Comparison of ENCODE assay signal across 23 cellular contexts in genomic region chr22:26923498-26923897, GRCh38.
"Had no signal": no experiment of that assay in that cellular context is flagged by ENCODE, and none has a peak within 500 bp of the region (broad histone marks: within the 10 kb centered on the region; RNA-seq: fewer than 3 reads in every experiment).

No MANE protein-coding gene starts in this region.

- H3K36me3 Mint-ChIP-seq: activated CD8-positive, alpha-beta memory T cell treated with anti-CD3 and anti-CD28 coated beads, Interleukin-2, amount 10 ng/mL, durations not matched to agents 7 days and 5 days; activated naive CD4-positive, alpha-beta T cell treated with anti-CD3 and anti-CD28 coated beads, Interleukin-2, amount 50 U/mL, for 24 hours had no signal

- H3K4me1 ChIP-seq: breast epithelium, Peyer's patch, SJSA1 had no signal

- H3K27ac Mint-ChIP-seq: activated CD8-positive, alpha-beta memory T cell treated with anti-CD3 and anti-CD28 coated beads, Interleukin-2, amount 10 ng/mL, durations not matched to agents 7 days and 5 days; activated naive CD4-positive, alpha-beta T cell treated with anti-CD3 and anti-CD28 coated beads, Interleukin-2, amount 50 U/mL, for 24 hours; activated T-cell treated with anti-CD3 and anti-CD28 coated beads, Interleukin-2, amount 50 U/mL, for 24 hours; activated T-helper 1 cell treated with anti-CD3 and anti-CD28 coated beads, Interleukin-12 subunit alpha, Interleukin-12 subunit beta, Interleukin-2, Interleukin-4 antibody, amounts not matched to agents 30 ng/mL and 10 ng/mL and 1 ng/mL, durations not matched to agents 14 hours and 24 hours and 36 hours; T-helper 1 cell treated with Interleukin-12 subunit alpha and Interleukin-12 subunit beta and Interleukin-4 antibody, amounts not matched to agents 30 μg/mL and 1 μg/mL, for 36 hours had no signal

- H3K4me1 Mint-ChIP-seq: activated CD8-positive, alpha-beta memory T cell treated with anti-CD3 and anti-CD28 coated beads, Interleukin-2, amount 10 ng/mL, durations not matched to agents 7 days and 5 days; activated naive CD4-positive, alpha-beta T cell treated with anti-CD3 and anti-CD28 coated beads, Interleukin-2, amount 50 U/mL, for 24 hours had no signal

- H3K4me3 Mint-ChIP-seq: activated CD8-positive, alpha-beta memory T cell treated with anti-CD3 and anti-CD28 coated beads, Interleukin-2, amount 10 ng/mL, durations not matched to agents 7 days and 5 days; activated naive CD4-positive, alpha-beta T cell treated with anti-CD3 and anti-CD28 coated beads, Interleukin-2, amount 50 U/mL, for 24 hours; activated T-cell treated with anti-CD3 and anti-CD28 coated beads, Interleukin-2, amount 50 U/mL, for 24 hours; activated T-helper 1 cell treated with anti-CD3 and anti-CD28 coated beads, Interleukin-12 subunit alpha, Interleukin-12 subunit beta, Interleukin-2, Interleukin-4 antibody, amounts not matched to agents 30 ng/mL and 10 ng/mL and 1 ng/mL, durations not matched to agents 14 hours and 24 hours and 36 hours; T-helper 1 cell treated with Interleukin-12 subunit alpha and Interleukin-12 subunit beta and Interleukin-4 antibody, amounts not matched to agents 30 μg/mL and 1 μg/mL, for 36 hours had no signal

- H3K4me3 ChIP-seq: breast epithelium, Peyer's patch, SJSA1 had no signal

- DNase-seq: activated CD4-positive, alpha-beta T cell treated with anti-CD3 and anti-CD28 coated beads, Interleukin-2, amount 50 U/mL, for 4 hours; activated CD4-positive, CD25-positive, alpha-beta regulatory T cell treated with anti-CD3 and anti-CD28 coated beads, Interleukin-2, amount 50 U/mL, for 72 hours; activated CD8-positive, alpha-beta memory T cell treated with anti-CD3 and anti-CD28 coated beads, Interleukin-2, amount 10 ng/mL, durations not matched to agents 7 days and 5 days; activated effector memory CD4-positive, alpha-beta T cell treated with Interleukin-2 at 50 U/mL for 16 hours; activated naive CD4-positive, alpha-beta T cell; activated T-cell treated with anti-CD3 and anti-CD28 coated beads, Interleukin-2, amount 50 U/mL, for 24 hours; aorta; caudate nucleus; KG1; NCI-H1048; NCI-H1417 treated with DMSO at 0.1 percent for 48 hours; NCI-H1694; NCI-H2029; NCI-H2107; NCI-H510A treated with DMSO at 0.1 percent for 48 hours; NCI-H748 treated with DMSO at 0.1 percent for 48 hours; Peyer's patch; SHP77 had no signal

- H3K27me3 ChIP-seq: breast epithelium, Peyer's patch had no signal

- H3K9me3 Mint-ChIP-seq: activated naive CD4-positive, alpha-beta T cell treated with anti-CD3 and anti-CD28 coated beads, Interleukin-2, amount 50 U/mL, for 24 hours; activated T-cell treated with anti-CD3 and anti-CD28 coated beads, Interleukin-2, amount 50 U/mL, for 24 hours; activated T-helper 1 cell treated with anti-CD3 and anti-CD28 coated beads, Interleukin-12 subunit alpha, Interleukin-12 subunit beta, Interleukin-2, Interleukin-4 antibody, amounts not matched to agents 30 ng/mL and 10 ng/mL and 1 ng/mL, durations not matched to agents 14 hours and 24 hours and 36 hours; T-helper 1 cell treated with Interleukin-12 subunit alpha and Interleukin-12 subunit beta and Interleukin-4 antibody, amounts not matched to agents 30 μg/mL and 1 μg/mL, for 36 hours had no signal

- ATAC-seq: activated CD8-positive, alpha-beta memory T cell treated with anti-CD3 and anti-CD28 coated beads, Interleukin-2, amount 10 ng/mL, durations not matched to agents 7 days and 5 days had no signal

- H3K36me3 ChIP-seq: breast epithelium, Peyer's patch, SJSA1 had no signal

- H3K9me3 ChIP-seq: breast epithelium, Peyer's patch, SJSA1 had no signal

- H3K27me3 Mint-ChIP-seq: activated CD8-positive, alpha-beta memory T cell treated with anti-CD3 and anti-CD28 coated beads, Interleukin-2, amount 10 ng/mL, durations not matched to agents 7 days and 5 days; activated naive CD4-positive, alpha-beta T cell treated with anti-CD3 and anti-CD28 coated beads, Interleukin-2, amount 50 U/mL, for 24 hours; activated T-cell treated with anti-CD3 and anti-CD28 coated beads, Interleukin-2, amount 50 U/mL, for 24 hours had no signal
